8 cellular contexts compared by ENCODE assay signal in the genomic region with DNA sequence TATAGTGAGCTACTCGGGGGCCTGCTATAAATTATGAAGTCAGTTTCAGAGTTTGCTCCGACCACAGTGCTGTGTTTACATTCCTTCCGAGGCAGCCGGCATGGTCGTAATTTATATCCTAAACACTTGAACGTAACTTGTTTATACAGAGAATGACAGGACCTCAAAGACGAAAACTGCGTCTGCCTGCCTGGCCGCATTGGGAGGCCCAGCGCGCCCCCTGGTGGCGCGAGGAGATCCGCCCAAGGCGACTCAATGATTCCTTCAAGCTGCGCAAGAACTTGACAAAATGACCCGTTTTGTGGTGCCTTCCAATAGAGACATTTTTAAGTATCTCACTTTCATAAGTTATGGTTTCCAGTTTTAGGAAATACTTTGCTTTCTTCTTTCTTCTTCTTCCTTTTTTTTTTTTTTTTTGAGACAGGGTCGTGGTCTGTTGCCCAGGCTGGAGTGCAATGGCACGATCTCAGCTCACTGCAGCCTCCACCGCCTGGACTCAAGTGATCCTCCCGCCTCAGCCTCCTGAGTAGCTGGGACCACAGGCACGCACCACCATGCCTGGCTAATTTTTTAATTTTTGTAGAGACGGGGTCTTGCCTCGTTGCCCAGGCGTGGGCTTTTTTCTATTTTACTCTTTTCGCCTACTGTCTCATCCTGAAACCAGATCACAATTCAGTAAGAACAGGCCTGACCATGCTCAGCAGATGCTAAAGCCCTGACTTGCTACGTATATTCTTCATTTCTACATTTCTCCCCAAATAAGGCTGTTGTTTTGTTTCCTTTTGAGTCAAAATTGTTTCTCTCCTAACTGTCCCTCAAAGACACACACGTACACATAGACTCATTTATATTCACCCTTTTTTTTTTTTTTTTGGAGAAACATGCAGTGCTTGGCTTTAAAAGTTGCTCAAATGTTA. TPM values are rescaled to one million over a fixed set of nuclear protein-coding genes. Genes with fewer than 3 reads are reported as not detected.
A peak's percentile ranks its signal among the peaks of the same experiment; 100 is the strongest.
DNase-seq lines count a peak whose midpoint lies in the region; ATAC-seq and TF ChIP-seq lines count a peak whose summit lies in the region.

No MANE protein-coding gene starts in this region.

- peak; percentile 19 for DNase-seq in DMS153 treated with DMSO at 0.1 percent for 48 hours (lab: John Stamatoyannopoulos, UW; ENCODE audit: unreplicated experiment)
- DNase-seq in HEK293T (ENCODE audit: extremely low spot score) = peak; percentile 87
- peak; percentile 39 to 73 for DNase-seq in NCI-H446 (lab: John Stamatoyannopoulos, UW)
- DNase-seq in activated CD4-positive, alpha-beta T cell treated with anti-CD3 and anti-CD28 coated beads, Interleukin-2, amount 10 ng/mL, durations not matched to agents 24 days and 14 days = peak; percentile 91
- no peak for DNase-seq in coronary artery (ENCODE audit: low spot score)
- peak; percentile 68 for DNase-seq in lung (ENCODE audit: low spot score)
- DNase-seq in stimulated activated CD8-positive, alpha-beta memory T cell treated with anti-CD3 and anti-CD28 coated beads, Interleukin-12 subunit alpha, Interleukin-12 subunit beta, amount 100 ng/mL, for 4 hours (ENCODE audit: low read depth) = peak; percentile 32
- no peak for DNase-seq in GF-D8 (lab: John Stamatoyannopoulos, UW)

- no peaks in the 10 kb centered on the region for H3K36me3 Mint-ChIP-seq in activated CD4-positive, alpha-beta T cell treated with anti-CD3 and anti-CD28 coated beads, Interleukin-2, amount 10 ng/mL, durations not matched to agents 24 days and 14 days (ENCODE audit: low read depth)

- WGBS in lung, 2 donors = 29% methylated on average over 28 of the region's 28 CpGs

- H3K4me3 Mint-ChIP-seq in activated CD4-positive, alpha-beta T cell treated with anti-CD3 and anti-CD28 coated beads, Interleukin-2, amount 10 ng/mL, durations not matched to agents 24 days and 14 days = no peak overlapping the region

- H3K4me3 ChIP-seq in coronary artery = no peak overlapping the region
- H3K4me3 ChIP-seq in lung = no peak overlapping the region

- H3K27ac ChIP-seq in coronary artery = no peak overlapping the region
- no peak overlapping the region for H3K27ac ChIP-seq in lung (ENCODE audit: low read depth in 1 of 2, low read length in 1 of 2)

- H3K4me1 ChIP-seq in lung (ENCODE audit: control insufficient read depth in 2 of 2, insufficient read depth in 2 of 2, low read length in 2 of 2) = peaks cover 0 to 5% of the 10 kb centered on the region in 2 donors

- peaks cover 11% of the 10 kb centered on the region for H3K27me3 ChIP-seq in lung (ENCODE audit: control insufficient read depth, insufficient read depth)

- peaks cover 5% of the 10 kb centered on the region for H3K4me1 Mint-ChIP-seq in activated CD4-positive, alpha-beta T cell treated with anti-CD3 and anti-CD28 coated beads, Interleukin-2, amount 10 ng/mL, durations not matched to agents 24 days and 14 days

- intact Hi-C loops in activated CD4-positive, alpha-beta T cell treated with anti-CD3 and anti-CD28 coated beads, Interleukin-2, amount 10 ng/mL, durations not matched to agents 24 days and 14 days (cut with micrococcal nuclease) = loop anchor here (1.0 to 2.0 kb wide), 3 partner anchors 40 to 804 kb away; no protein-coding TSS in a partner anchor

- peaks cover 0 to 2% of the 10 kb centered on the region in 2 donors for H3K9me3 ChIP-seq in lung (ENCODE audit: control insufficient read depth in 2 of 2, insufficient read depth in 1 of 2, low read length in 1 of 2)

- H3K27ac Mint-ChIP-seq in activated CD4-positive, alpha-beta T cell treated with anti-CD3 and anti-CD28 coated beads, Interleukin-2, amount 10 ng/mL, durations not matched to agents 24 days and 14 days = no peak overlapping the region

- POLR2A ChIA-PET in HEK293T (lab: Yijun Ruan, JAX) = interaction anchor here (0.5 to 1.5 kb wide), 2 partner anchors 31 to 602 kb away, joined by 3 to 4 read pairs; no protein-coding TSS in a partner anchor

- CTCF ChIA-PET in HEK293T (lab: Yijun Ruan, JAX) = interaction anchor here (0.8 to 1.7 kb wide), 10 partner anchors 8 to 804 kb away, joined by 3 to 7 read pairs (median 4); no protein-coding TSS in a partner anchor

- no peak for ATAC-seq in lung (ENCODE audit: insufficient read depth, low FRiP score)

- TF ChIP-seq CTCF in coronary artery (IDR thresholded peaks at IDR 0.05) (peak; percentile 85), lung (IDR thresholded peaks at IDR 0.05; ENCODE audit: control extremely low read depth, extremely low read depth) (peak; percentile 75)

- H3K9me3 Mint-ChIP-seq in activated CD4-positive, alpha-beta T cell treated with anti-CD3 and anti-CD28 coated beads, Interleukin-2, amount 10 ng/mL, durations not matched to agents 24 days and 14 days = no peaks in the 10 kb centered on the region

- no peaks in the 10 kb centered on the region for H3K36me3 ChIP-seq in lung (ENCODE audit: control insufficient read depth in 2 of 2, insufficient read depth in 2 of 2, low read length in 2 of 2)

- peaks cover 54% of the 10 kb centered on the region for H3K27me3 Mint-ChIP-seq in activated CD4-positive, alpha-beta T cell treated with anti-CD3 and anti-CD28 coated beads, Interleukin-2, amount 10 ng/mL, durations not matched to agents 24 days and 14 days

TF ChIP-seq in HEK293T, 16 proteins besides CTCF, POLR2A, EP300 and RAD21:
- no peak for TF ChIP-seq ZNF384 (IDR thresholded peaks at IDR 0.05)
- TF ChIP-seq FOXA1 (IDR thresholded peaks at IDR 0.05) = no peak
- TF ChIP-seq BHLHE40 (IDR thresholded peaks at IDR 0.05; ENCODE audit: borderline replicate concordance) = no peak
- no peak for TF ChIP-seq ELF4 (IDR thresholded peaks at IDR 0.05)
- TF ChIP-seq FOXM1 (IDR thresholded peaks at IDR 0.05; ENCODE audit: borderline replicate concordance) = 0 out of 2 replicates have a peak, but pooled peaks have one; percentile 19
- no peak for TF ChIP-seq L3MBTL2 (conservative IDR thresholded peaks at IDR 0.05)
- peak; percentile 79 for TF ChIP-seq ARNT (IDR thresholded peaks at IDR 0.05)
- TF ChIP-seq CTBP1 (IDR thresholded peaks at IDR 0.05; ENCODE audit: borderline replicate concordance) = peak; percentile 98
- TF ChIP-seq TARDBP (IDR thresholded peaks at IDR 0.05) = no peak
- no peak for TF ChIP-seq NFRKB (IDR thresholded peaks at IDR 0.05)
- no peak; the same call in 1 of the 2 replicates for TF ChIP-seq LEF1 (IDR thresholded peaks at IDR 0.05; ENCODE audit: borderline replicate concordance)
- TF ChIP-seq SP1 (IDR thresholded peaks at IDR 0.05) = no peak
- TF ChIP-seq, protein P1, sequence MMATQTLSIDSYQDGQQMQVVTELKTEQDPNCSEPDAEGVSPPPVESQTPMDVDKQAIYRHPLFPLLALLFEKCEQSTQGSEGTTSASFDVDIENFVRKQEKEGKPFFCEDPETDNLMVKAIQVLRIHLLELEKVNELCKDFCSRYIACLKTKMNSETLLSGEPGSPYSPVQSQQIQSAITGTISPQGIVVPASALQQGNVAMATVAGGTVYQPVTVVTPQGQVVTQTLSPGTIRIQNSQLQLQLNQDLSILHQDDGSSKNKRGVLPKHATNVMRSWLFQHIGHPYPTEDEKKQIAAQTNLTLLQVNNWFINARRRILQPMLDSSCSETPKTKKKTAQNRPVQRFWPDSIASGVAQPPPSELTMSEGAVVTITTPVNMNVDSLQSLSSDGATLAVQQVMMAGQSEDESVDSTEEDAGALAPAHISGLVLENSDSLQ (IDR thresholded peaks at IDR 0.05) = peak; percentile 98
- TF ChIP-seq SUZ12 (IDR thresholded peaks at IDR 0.05) = no peak
- no peak for TF ChIP-seq FOXK2 (IDR thresholded peaks at IDR 0.05)
- TF ChIP-seq HDGF (IDR thresholded peaks at IDR 0.05; ENCODE audit: borderline replicate concordance) = no peak

RNA-seq across cellular contexts. Expression of gene FOXF2, which starts 7.8 kb away (rescaled TPM):
- not detected in 2 replicates for total RNA-seq in activated CD4-positive, alpha-beta T cell treated with anti-CD3 and anti-CD28 coated beads, Interleukin-2, amount 10 ng/mL, durations not matched to agents 24 days and 14 days
- total RNA-seq in lung = 10 to 100 TPM; 17.2 to 22.9 TPM
- 10 to 100 TPM in 1 of 2 donors, 1 to 10 TPM in 1; 8.3 to 11.4 TPM for polyA plus RNA-seq in lung

Comparison
In these comparisons a context has a peak if more than half of its experiments do, and no peak if none do; other contexts are left out.
1. DNase-seq: peak in DMS153 treated with DMSO at 0.1 percent for 48 hours (single experiment), HEK293T (single experiment), NCI-H446 (2 of 2), activated CD4-positive, alpha-beta T cell treated with anti-CD3 and anti-CD28 coated beads, Interleukin-2, amount 10 ng/mL, durations not matched to agents 24 days and 14 days (single experiment), lung (single experiment) and stimulated activated CD8-positive, alpha-beta memory T cell treated with anti-CD3 and anti-CD28 coated beads, Interleukin-12 subunit alpha, Interleukin-12 subunit beta, amount 100 ng/mL, for 4 hours (single experiment); none in coronary artery (single experiment) and GF-D8 (single experiment).
2. RNA of gene FOXF2, which starts 7.8 kb away (total RNA-seq): 17.2 to 22.9 TPM in lung; not detected in activated CD4-positive, alpha-beta T cell treated with anti-CD3 and anti-CD28 coated beads, Interleukin-2, amount 10 ng/mL, durations not matched to agents 24 days and 14 days; every median in the first group is over 10 times any median in the second.